ENCODE assay signal across 1 cellular context in the genomic region with DNA sequence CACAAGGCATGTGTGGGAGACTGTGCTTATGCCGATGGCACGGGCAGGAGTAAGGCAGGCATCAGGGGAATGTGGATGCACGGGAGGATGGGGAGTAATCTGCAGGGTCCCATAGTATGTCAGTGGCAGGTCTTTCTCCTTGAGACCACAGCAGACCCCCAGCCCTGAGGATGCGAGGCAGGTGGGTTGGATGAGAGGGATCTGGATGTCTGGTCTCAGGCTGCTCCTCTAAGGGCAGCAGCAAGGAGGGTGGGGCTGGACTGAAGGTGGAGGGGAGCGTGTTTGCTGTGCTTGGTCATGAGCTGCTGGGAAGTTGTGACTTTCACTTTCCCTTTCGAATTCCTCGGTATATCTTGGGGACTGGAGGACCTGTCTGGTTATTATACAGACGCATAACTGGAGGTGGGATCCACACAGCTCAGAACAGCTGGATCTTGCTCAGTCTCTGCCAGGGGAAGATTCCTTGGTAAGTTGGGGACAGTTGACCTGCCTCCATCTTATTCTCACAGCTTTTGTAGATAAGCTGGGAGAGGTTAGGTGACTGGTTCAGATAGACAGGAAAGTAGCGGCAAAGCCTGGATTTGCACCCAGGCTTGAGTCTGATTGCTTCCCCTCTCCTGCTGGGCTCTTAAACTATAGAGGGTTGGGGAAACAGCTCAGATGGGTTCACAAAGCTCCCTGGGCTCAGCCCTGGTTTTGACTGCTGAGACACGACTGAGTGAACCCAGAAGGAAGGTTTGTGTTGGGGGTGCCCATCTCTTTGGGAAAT.
A peak's percentile ranks its signal among the peaks of the same experiment; 100 is the strongest.
TF ChIP-seq lines count a peak whose summit lies in the region.

A gene with protein sequence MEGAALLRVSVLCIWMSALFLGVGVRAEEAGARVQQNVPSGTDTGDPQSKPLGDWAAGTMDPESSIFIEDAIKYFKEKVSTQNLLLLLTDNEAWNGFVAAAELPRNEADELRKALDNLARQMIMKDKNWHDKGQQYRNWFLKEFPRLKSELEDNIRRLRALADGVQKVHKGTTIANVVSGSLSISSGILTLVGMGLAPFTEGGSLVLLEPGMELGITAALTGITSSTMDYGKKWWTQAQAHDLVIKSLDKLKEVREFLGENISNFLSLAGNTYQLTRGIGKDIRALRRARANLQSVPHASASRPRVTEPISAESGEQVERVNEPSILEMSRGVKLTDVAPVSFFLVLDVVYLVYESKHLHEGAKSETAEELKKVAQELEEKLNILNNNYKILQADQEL (plus strand): TSS at position 380 of the 769 bp plus-strand sequence. CDS start 1,823 bp downstream, outside the sequence.

TF ChIP-seq in HepG2, 621 proteins besides CTCF, POLR2A, EP300 and RAD21 (continued from another document and continues in another):
- TF ChIP-seq, protein P1, sequence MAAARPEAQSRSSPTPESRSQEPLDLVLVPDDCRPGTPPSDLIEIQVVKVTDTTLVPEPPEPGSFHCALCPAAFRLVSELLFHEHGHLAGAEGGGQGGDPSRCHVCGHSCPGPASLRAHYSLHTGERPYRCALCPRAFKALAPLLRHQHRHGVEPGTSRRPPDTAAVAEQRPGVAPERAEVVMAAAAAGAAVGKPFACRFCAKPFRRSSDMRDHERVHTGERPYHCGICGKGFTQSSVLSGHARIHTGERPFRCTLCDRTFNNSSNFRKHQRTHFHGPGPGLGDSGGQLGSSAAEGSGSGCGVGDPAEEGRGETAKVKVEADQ (CRISPR knock-in tag; IDR thresholded peaks at IDR 0.05; ENCODE audit: borderline replicate concordance): peak; percentile 73; the same call in 1 of the 2 replicates
- TF ChIP-seq NFATC3 (CRISPR knock-in tag; IDR thresholded peaks at IDR 0.05) (no peak), IRF2 (CRISPR knock-in tag; IDR thresholded peaks at IDR 0.05) (peak; percentile 100), POLR2G (IDR thresholded peaks at IDR 0.05; ENCODE audit: low read depth, low read length) (peak; percentile 63), ZNF367 (CRISPR knock-in tag; IDR thresholded peaks at IDR 0.05; ENCODE audit: borderline replicate concordance) (no peak), ZNF614 (CRISPR knock-in tag; IDR thresholded peaks at IDR 0.05; ENCODE audit: borderline replicate concordance) (peak; percentile 10; the same call in 1 of the 2 replicates), SAP130 (CRISPR knock-in tag; IDR thresholded peaks at IDR 0.05; ENCODE audit: low read depth) (peak; percentile 82), ZFX (CRISPR knock-in tag; IDR thresholded peaks at IDR 0.05; ENCODE audit: low read depth) (peak; percentile 22; the same call in 1 of the 2 replicates), SPEN (CRISPR knock-in tag; IDR thresholded peaks at IDR 0.05; ENCODE audit: low read depth) (0 out of 2 replicates have a peak, but pooled peaks have one; percentile 20), AKAP8 (CRISPR knock-in tag; IDR thresholded peaks at IDR 0.05) (0 out of 2 replicates have a peak, but pooled peaks have one; percentile 48), HMG20A (CRISPR knock-in tag; IDR thresholded peaks at IDR 0.05; ENCODE audit: borderline replicate concordance) (0 out of 2 replicates have a peak, but pooled peaks have one; percentile 8), ZBTB38 (CRISPR knock-in tag; IDR thresholded peaks at IDR 0.05) (peak; percentile 69; the same call in 1 of the 2 replicates), ZNF337 (CRISPR knock-in tag; IDR thresholded peaks at IDR 0.05; ENCODE audit: borderline replicate concordance, low read depth) (0 out of 2 replicates have a peak, but pooled peaks have one; percentile 38), SP2 (CRISPR knock-in tag; IDR thresholded peaks at IDR 0.05) (no peak), TRIM24 (CRISPR knock-in tag; IDR thresholded peaks at IDR 0.05) (no peak), ZNF460 (CRISPR knock-in tag; IDR thresholded peaks at IDR 0.05; ENCODE audit: borderline replicate concordance) (no peak), ZNF143 (CRISPR knock-in tag; IDR thresholded peaks at IDR 0.05) (peak; percentile 59; the same call in 1 of the 2 replicates), SMYD3 (CRISPR knock-in tag; IDR thresholded peaks at IDR 0.05) (0 out of 2 replicates have a peak, but pooled peaks have one; percentile 39), ZNF446 (CRISPR knock-in tag; IDR thresholded peaks at IDR 0.05) (peak; percentile 37; the same call in 1 of the 2 replicates), TAF1 (CRISPR knock-in tag; IDR thresholded peaks at IDR 0.05) (peak; percentile 42; the same call in 1 of the 2 replicates), TCF12 (IDR thresholded peaks at IDR 0.05) (no peak), TCF12 (CRISPR knock-in tag; IDR thresholded peaks at IDR 0.05) (no peak), MAZ (IDR thresholded peaks at IDR 0.05; ENCODE audit: borderline replicate concordance, low read depth, low read length) (no peak), MAZ (CRISPR knock-in tag; IDR thresholded peaks at IDR 0.05; ENCODE audit: low read depth) (0 out of 2 replicates have a peak, but pooled peaks have one; percentile 44), AGO1 (IDR thresholded peaks at IDR 0.05; ENCODE audit: low read depth, low read length, poor library complexity, severe bottlenecking) (no peak), SMAD9 (CRISPR knock-in tag; IDR thresholded peaks at IDR 0.05) (no peak), KDM2A (CRISPR knock-in tag; IDR thresholded peaks at IDR 0.05; ENCODE audit: borderline replicate concordance, low read depth) (peak; percentile 13; the same call in 1 of the 2 replicates), ZNF292 (CRISPR knock-in tag; IDR thresholded peaks at IDR 0.05; ENCODE audit: borderline replicate concordance, low read depth) (peak; percentile 20; the same call in 1 of the 2 replicates)
- TF ChIP-seq, protein P2, sequence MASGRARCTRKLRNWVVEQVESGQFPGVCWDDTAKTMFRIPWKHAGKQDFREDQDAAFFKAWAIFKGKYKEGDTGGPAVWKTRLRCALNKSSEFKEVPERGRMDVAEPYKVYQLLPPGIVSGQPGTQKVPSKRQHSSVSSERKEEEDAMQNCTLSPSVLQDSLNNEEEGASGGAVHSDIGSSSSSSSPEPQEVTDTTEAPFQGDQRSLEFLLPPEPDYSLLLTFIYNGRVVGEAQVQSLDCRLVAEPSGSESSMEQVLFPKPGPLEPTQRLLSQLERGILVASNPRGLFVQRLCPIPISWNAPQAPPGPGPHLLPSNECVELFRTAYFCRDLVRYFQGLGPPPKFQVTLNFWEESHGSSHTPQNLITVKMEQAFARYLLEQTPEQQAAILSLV (CRISPR knock-in tag; IDR thresholded peaks at IDR 0.05; ENCODE audit: borderline replicate concordance): 0 out of 2 replicates have a peak, but pooled peaks have one; percentile 15
- TF ChIP-seq, protein P3, sequence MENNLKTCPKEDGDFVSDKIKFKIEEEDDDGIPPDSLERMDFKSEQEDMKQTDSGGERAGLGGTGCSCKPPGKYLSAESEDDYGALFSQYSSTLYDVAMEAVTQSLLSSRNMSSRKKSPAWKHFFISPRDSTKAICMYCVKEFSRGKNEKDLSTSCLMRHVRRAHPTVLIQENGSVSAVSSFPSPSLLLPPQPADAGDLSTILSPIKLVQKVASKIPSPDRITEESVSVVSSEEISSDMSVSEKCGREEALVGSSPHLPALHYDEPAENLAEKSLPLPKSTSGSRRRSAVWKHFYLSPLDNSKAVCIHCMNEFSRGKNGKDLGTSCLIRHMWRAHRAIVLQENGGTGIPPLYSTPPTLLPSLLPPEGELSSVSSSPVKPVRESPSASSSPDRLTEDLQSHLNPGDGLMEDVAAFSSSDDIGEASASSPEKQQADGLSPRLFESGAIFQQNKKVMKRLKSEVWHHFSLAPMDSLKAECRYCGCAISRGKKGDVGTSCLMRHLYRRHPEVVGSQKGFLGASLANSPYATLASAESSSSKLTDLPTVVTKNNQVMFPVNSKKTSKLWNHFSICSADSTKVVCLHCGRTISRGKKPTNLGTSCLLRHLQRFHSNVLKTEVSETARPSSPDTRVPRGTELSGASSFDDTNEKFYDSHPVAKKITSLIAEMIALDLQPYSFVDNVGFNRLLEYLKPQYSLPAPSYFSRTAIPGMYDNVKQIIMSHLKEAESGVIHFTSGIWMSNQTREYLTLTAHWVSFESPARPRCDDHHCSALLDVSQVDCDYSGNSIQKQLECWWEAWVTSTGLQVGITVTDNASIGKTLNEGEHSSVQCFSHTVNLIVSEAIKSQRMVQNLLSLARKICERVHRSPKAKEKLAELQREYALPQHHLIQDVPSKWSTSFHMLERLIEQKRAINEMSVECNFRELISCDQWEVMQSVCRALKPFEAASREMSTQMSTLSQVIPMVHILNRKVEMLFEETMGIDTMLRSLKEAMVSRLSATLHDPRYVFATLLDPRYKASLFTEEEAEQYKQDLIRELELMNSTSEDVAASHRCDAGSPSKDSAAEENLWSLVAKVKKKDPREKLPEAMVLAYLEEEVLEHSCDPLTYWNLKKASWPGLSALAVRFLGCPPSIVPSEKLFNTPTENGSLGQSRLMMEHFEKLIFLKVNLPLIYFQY (CRISPR knock-in tag; IDR thresholded peaks at IDR 0.05; ENCODE audit: borderline replicate concordance): no peak
- TF ChIP-seq, protein P4, sequence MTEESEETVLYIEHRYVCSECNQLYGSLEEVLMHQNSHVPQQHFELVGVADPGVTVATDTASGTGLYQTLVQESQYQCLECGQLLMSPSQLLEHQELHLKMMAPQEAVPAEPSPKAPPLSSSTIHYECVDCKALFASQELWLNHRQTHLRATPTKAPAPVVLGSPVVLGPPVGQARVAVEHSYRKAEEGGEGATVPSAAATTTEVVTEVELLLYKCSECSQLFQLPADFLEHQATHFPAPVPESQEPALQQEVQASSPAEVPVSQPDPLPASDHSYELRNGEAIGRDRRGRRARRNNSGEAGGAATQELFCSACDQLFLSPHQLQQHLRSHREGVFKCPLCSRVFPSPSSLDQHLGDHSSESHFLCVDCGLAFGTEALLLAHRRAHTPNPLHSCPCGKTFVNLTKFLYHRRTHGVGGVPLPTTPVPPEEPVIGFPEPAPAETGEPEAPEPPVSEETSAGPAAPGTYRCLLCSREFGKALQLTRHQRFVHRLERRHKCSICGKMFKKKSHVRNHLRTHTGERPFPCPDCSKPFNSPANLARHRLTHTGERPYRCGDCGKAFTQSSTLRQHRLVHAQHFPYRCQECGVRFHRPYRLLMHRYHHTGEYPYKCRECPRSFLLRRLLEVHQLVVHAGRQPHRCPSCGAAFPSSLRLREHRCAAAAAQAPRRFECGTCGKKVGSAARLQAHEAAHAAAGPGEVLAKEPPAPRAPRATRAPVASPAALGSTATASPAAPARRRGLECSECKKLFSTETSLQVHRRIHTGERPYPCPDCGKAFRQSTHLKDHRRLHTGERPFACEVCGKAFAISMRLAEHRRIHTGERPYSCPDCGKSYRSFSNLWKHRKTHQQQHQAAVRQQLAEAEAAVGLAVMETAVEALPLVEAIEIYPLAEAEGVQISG (CRISPR knock-in tag; IDR thresholded peaks at IDR 0.05): peak; percentile 32; the same call in 1 of the 2 replicates
- TF ChIP-seq, protein P5, sequence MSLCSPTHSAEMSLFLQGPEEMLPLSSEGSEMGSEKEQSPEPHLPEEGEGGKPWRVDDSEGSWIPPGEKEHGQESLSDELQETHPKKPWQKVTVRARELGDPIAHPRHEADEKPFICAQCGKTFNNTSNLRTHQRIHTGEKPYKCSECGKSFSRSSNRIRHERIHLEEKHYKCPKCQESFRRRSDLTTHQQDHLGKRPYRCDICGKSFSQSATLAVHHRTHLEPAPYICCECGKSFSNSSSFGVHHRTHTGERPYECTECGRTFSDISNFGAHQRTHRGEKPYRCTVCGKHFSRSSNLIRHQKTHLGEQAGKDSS (CRISPR knock-in tag; IDR thresholded peaks at IDR 0.05; ENCODE audit: borderline replicate concordance, low read depth): peak; percentile 32; the same call in 1 of the 2 replicates
- TF ChIP-seq, protein P6, sequence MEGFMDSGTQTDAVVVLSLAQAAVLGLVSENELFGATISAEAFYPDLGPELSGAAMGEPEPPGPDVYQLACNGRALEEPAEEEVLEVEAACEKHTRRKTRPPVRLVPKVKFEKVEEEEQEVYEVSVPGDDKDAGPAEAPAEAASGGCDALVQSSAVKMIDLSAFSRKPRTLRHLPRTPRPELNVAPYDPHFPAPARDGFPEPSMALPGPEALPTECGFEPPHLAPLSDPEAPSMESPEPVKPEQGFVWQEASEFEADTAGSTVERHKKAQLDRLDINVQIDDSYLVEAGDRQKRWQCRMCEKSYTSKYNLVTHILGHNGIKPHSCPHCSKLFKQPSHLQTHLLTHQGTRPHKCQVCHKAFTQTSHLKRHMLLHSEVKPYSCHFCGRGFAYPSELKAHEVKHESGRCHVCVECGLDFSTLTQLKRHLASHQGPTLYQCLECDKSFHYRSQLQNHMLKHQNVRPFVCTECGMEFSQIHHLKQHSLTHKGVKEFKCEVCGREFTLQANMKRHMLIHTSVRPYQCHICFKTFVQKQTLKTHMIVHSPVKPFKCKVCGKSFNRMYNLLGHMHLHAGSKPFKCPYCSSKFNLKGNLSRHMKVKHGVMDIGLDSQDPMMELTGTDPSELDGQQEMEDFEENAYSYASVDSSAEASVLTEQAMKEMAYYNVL (CRISPR knock-in tag; IDR thresholded peaks at IDR 0.05; ENCODE audit: borderline replicate concordance): peak; percentile 50; the same call in 1 of the 2 replicates
- TF ChIP-seq, protein P7, sequence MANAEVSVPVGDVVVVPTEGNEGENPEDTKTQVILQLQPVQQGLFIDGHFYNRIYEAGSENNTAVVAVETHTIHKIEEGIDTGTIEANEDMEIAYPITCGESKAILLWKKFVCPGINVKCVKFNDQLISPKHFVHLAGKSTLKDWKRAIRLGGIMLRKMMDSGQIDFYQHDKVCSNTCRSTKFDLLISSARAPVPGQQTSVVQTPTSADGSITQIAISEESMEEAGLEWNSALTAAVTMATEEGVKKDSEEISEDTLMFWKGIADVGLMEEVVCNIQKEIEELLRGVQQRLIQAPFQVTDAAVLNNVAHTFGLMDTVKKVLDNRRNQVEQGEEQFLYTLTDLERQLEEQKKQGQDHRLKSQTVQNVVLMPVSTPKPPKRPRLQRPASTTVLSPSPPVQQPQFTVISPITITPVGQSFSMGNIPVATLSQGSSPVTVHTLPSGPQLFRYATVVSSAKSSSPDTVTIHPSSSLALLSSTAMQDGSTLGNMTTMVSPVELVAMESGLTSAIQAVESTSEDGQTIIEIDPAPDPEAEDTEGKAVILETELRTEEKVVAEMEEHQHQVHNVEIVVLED (CRISPR knock-in tag; IDR thresholded peaks at IDR 0.05; ENCODE audit: borderline replicate concordance): 0 out of 2 replicates have a peak, but pooled peaks have one; percentile 13
- TF ChIP-seq, protein P8, sequence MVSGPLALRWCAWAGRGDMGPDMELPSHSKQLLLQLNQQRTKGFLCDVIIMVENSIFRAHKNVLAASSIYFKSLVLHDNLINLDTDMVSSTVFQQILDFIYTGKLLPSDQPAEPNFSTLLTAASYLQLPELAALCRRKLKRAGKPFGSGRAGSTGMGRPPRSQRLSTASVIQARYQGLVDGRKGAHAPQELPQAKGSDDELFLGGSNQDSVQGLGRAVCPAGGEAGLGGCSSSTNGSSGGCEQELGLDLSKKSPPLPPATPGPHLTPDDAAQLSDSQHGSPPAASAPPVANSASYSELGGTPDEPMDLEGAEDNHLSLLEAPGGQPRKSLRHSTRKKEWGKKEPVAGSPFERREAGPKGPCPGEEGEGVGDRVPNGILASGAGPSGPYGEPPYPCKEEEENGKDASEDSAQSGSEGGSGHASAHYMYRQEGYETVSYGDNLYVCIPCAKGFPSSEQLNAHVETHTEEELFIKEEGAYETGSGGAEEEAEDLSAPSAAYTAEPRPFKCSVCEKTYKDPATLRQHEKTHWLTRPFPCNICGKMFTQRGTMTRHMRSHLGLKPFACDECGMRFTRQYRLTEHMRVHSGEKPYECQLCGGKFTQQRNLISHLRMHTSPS (CRISPR knock-in tag; IDR thresholded peaks at IDR 0.05; ENCODE audit: low read depth): no peak
- TF ChIP-seq, protein P9, sequence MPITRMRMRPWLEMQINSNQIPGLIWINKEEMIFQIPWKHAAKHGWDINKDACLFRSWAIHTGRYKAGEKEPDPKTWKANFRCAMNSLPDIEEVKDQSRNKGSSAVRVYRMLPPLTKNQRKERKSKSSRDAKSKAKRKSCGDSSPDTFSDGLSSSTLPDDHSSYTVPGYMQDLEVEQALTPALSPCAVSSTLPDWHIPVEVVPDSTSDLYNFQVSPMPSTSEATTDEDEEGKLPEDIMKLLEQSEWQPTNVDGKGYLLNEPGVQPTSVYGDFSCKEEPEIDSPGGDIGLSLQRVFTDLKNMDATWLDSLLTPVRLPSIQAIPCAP (CRISPR knock-in tag; IDR thresholded peaks at IDR 0.05; ENCODE audit: low read depth): peak; percentile 99
